ENCODE assay signal across 29 cellular contexts in genomic region chr10:68879628-68880027, GRCh38.
"Had no signal": no experiment of that assay in that cellular context is flagged by ENCODE, and none has a peak within 500 bp of the region (broad histone marks: within the 10 kb centered on the region; RNA-seq: fewer than 3 reads in every experiment).

No MANE protein-coding gene starts in this region.

- H3K9me3 Mint-ChIP-seq: activated CD4-positive, alpha-beta T cell treated with anti-CD3 and anti-CD28 coated beads, Interleukin-2, amount 10 ng/mL, durations not matched to agents 24 days and 14 days; activated CD8-positive, alpha-beta T cell treated with anti-CD3 and anti-CD28 coated beads for 36 hours; activated naive CD4-positive, alpha-beta T cell treated with anti-CD3 and anti-CD28 coated beads, Interleukin-2, amount 50 U/mL, for 24 hours; activated naive CD8-positive, alpha-beta T cell treated with anti-CD3 and anti-CD28 coated beads, Interleukin-2, amount 10 ng/mL, durations not matched to agents 7 days and 5 days; activated T-helper 2 cell treated with anti-CD3 and anti-CD28 coated beads, Interferon-gamma antibody, Interleukin-2, Interleukin-4, amounts not matched to agents 10 μg/mL and 5 μg/mL and 100 μg/mL, durations not matched to agents 14 hours and 24 hours and 36 hours; central memory CD8-positive, alpha-beta T cell; T-helper 1 cell treated with Interleukin-12 subunit alpha and Interleukin-12 subunit beta and Interleukin-4 antibody, amounts not matched to agents 30 μg/mL and 1 μg/mL, for 36 hours; T-helper 2 cell treated with Interferon-gamma antibody and Interleukin-4, amounts not matched to agents 5 μg/mL and 100 μg/mL, for 36 hours had no signal

- H3K4me3 ChIP-seq: ascending aorta, cardiac muscle cell, MG63, Peyer's patch, SJSA1 had no signal

- H3K4me1 Mint-ChIP-seq: activated CD4-positive, alpha-beta T cell treated with anti-CD3 and anti-CD28 coated beads, Interleukin-2, amount 10 ng/mL, durations not matched to agents 24 days and 14 days; activated naive CD4-positive, alpha-beta T cell treated with anti-CD3 and anti-CD28 coated beads, Interleukin-2, amount 50 U/mL, for 24 hours; activated naive CD8-positive, alpha-beta T cell treated with anti-CD3 and anti-CD28 coated beads, Interleukin-2, amount 10 ng/mL, durations not matched to agents 7 days and 5 days; central memory CD8-positive, alpha-beta T cell had no signal

- H3K9ac ChIP-seq: SK-N-SH had no signal

- H3K9me2 ChIP-seq: SK-N-SH had no signal

- H3K36me3 Mint-ChIP-seq: activated naive CD8-positive, alpha-beta T cell treated with anti-CD3 and anti-CD28 coated beads, Interleukin-2, amount 10 ng/mL, durations not matched to agents 7 days and 5 days had no signal

- H3K4me3 Mint-ChIP-seq: activated CD4-positive, alpha-beta T cell treated with anti-CD3 and anti-CD28 coated beads, Interleukin-2, amount 10 ng/mL, durations not matched to agents 24 days and 14 days; activated CD8-positive, alpha-beta T cell treated with anti-CD3 and anti-CD28 coated beads for 36 hours; activated naive CD4-positive, alpha-beta T cell treated with anti-CD3 and anti-CD28 coated beads, Interleukin-2, amount 50 U/mL, for 24 hours; activated naive CD8-positive, alpha-beta T cell treated with anti-CD3 and anti-CD28 coated beads, Interleukin-2, amount 10 ng/mL, durations not matched to agents 7 days and 5 days; central memory CD8-positive, alpha-beta T cell; T-helper 1 cell treated with Interleukin-12 subunit alpha and Interleukin-12 subunit beta and Interleukin-4 antibody, amounts not matched to agents 30 μg/mL and 1 μg/mL, for 36 hours; T-helper 2 cell treated with Interferon-gamma antibody and Interleukin-4, amounts not matched to agents 5 μg/mL and 100 μg/mL, for 36 hours had no signal

- H3K27ac ChIP-seq: ascending aorta, cardiac muscle cell, Peyer's patch, SJSA1 had no signal

- H3K9me3 ChIP-seq: ascending aorta, MG63, Peyer's patch, SJSA1, SK-N-SH had no signal

- H3K36me3 ChIP-seq: ascending aorta, cardiac muscle cell, MG63, Peyer's patch, SJSA1 had no signal

- DNase-seq: activated CD4-positive, alpha-beta T cell treated with anti-CD3 and anti-CD28 coated beads, Interleukin-2, amount 10 ng/mL, durations not matched to agents 24 days and 14 days; activated CD4-positive, alpha-beta T cell treated with anti-CD3 and anti-CD28 coated beads, Interleukin-2, amount 50 U/mL, for 4 hours; activated CD8-positive, alpha-beta T cell treated with anti-CD3 and anti-CD28 coated beads for 36 hours; activated gamma-delta T cell; activated naive CD4-positive, alpha-beta T cell treated with Interleukin-2 at 50 U/mL for 16 hours; activated naive CD8-positive, alpha-beta T cell treated with anti-CD3 and anti-CD28 coated beads, Interleukin-2, amount 10 ng/mL, durations not matched to agents 7 days and 5 days; activated T-cell treated with anti-CD3 and anti-CD28 coated beads, Interleukin-2, amount 50 U/mL, for 1 hour; amygdala; MG63; NCI-H1048; NCI-H1105 treated with DMSO at 0.1 percent for 48 hours; NCI-H1436; NCI-H1694; NCI-H1930; NCI-H2081 treated with DMSO at 0.1 percent for 48 hours; NCI-H345; NCI-H524 treated with DMSO at 0.1 percent for 48 hours; Peyer's patch; RPMI8226; SHP77 treated with DMSO at 0.1 percent for 48 hours; SK-N-SH had no signal

- H3K4me1 ChIP-seq: ascending aorta, SJSA1 had no signal

- H3K27me3 ChIP-seq: ascending aorta, cardiac muscle cell, Peyer's patch, SJSA1 had no signal

- H3K4me2 ChIP-seq: SK-N-SH had no signal

- H3K27ac Mint-ChIP-seq: activated CD4-positive, alpha-beta T cell treated with anti-CD3 and anti-CD28 coated beads, Interleukin-2, amount 10 ng/mL, durations not matched to agents 24 days and 14 days; activated CD8-positive, alpha-beta T cell treated with anti-CD3 and anti-CD28 coated beads for 36 hours; activated naive CD4-positive, alpha-beta T cell treated with anti-CD3 and anti-CD28 coated beads, Interleukin-2, amount 50 U/mL, for 24 hours; activated naive CD8-positive, alpha-beta T cell treated with anti-CD3 and anti-CD28 coated beads, Interleukin-2, amount 10 ng/mL, durations not matched to agents 7 days and 5 days; activated T-helper 2 cell treated with anti-CD3 and anti-CD28 coated beads, Interferon-gamma antibody, Interleukin-2, Interleukin-4, amounts not matched to agents 10 μg/mL and 5 μg/mL and 100 μg/mL, durations not matched to agents 14 hours and 24 hours and 36 hours; T-helper 1 cell treated with Interleukin-12 subunit alpha and Interleukin-12 subunit beta and Interleukin-4 antibody, amounts not matched to agents 30 μg/mL and 1 μg/mL, for 36 hours; T-helper 2 cell treated with Interferon-gamma antibody and Interleukin-4, amounts not matched to agents 5 μg/mL and 100 μg/mL, for 36 hours had no signal

- H3K27me3 Mint-ChIP-seq: activated CD8-positive, alpha-beta T cell treated with anti-CD3 and anti-CD28 coated beads for 36 hours; activated naive CD4-positive, alpha-beta T cell treated with anti-CD3 and anti-CD28 coated beads, Interleukin-2, amount 50 U/mL, for 24 hours; central memory CD8-positive, alpha-beta T cell had no signal

- ATAC-seq: activated CD8-positive, alpha-beta T cell treated with anti-CD3 and anti-CD28 coated beads for 36 hours had no signal
